Comparison of ENCODE assay signal across 18 cellular contexts in genomic region chr9:121886759-121887485, GRCh38.
A peak's percentile ranks its signal among the peaks of the same experiment; 100 is the strongest.
DNase-seq lines count a peak whose midpoint lies in the region; ATAC-seq and TF ChIP-seq lines count a peak whose summit lies in the region.
"Had no signal": no experiment of that assay in that cellular context is flagged by ENCODE, and none has a peak within 500 bp of the region (broad histone marks: within the 10 kb centered on the region; RNA-seq: fewer than 3 reads in every experiment).

No MANE protein-coding gene starts in this region.

- 66 to 79% (median 69%) methylated on average over 11 of the region's 11 CpGs for WGBS in stomach, 5 donors

- no peak overlapping the region for H3K4me3 ChIP-seq in stomach
- H3K4me3 ChIP-seq: PC-9, thoracic aorta had no signal

- no peak overlapping the region for H3K27ac Mint-ChIP-seq in activated CD8-positive, alpha-beta T cell treated with anti-CD3 and anti-CD28 coated beads, Interleukin-2, amount 10 ng/mL, durations not matched to agents 7 days and 5 days
- H3K27ac Mint-ChIP-seq: endodermal cell had no signal

- peak; percentile 18 to 28 (median 18) for DNase-seq in stimulated activated CD4-positive, alpha-beta T cell treated with anti-CD3 and anti-CD28 coated beads, Interleukin-12 subunit alpha, Interleukin-12 subunit beta, amount 100 ng/mL, for 48 hours (ENCODE audit: low read depth in 2 of 3, low spot score in 1 of 3)
- DNase-seq in stimulated activated CD4-positive, alpha-beta T cell treated with anti-CD3 and anti-CD28 coated beads, Interleukin-4, amount 100 ng/mL, for 4 hours: no peak
- DNase-seq in activated CD8-positive, alpha-beta T cell treated with anti-CD3 and anti-CD28 coated beads, Interleukin-2, amount 10 ng/mL, durations not matched to agents 7 days and 5 days: peak; percentile 60
- DNase-seq in left colon: peak in 1 of 2 donors; percentile 33
- DNase-seq in stomach: peak; percentile 39
- no peak for DNase-seq in NCI-H1092 (lab: John Stamatoyannopoulos, UW)
- DNase-seq: activated gamma-delta T cell treated with Interleukin-2 at 50 U/mL for 16 hours, DMS53, foreskin keratinocyte, KG1, NCI-H1694 treated with DMSO at 0.1 percent for 48 hours, NCI-H510A, PC-9 had no signal

- H3K27ac ChIP-seq in stomach: no peak overlapping the region
- H3K27ac ChIP-seq: foreskin keratinocyte, neutrophil, PC-9, thoracic aorta had no signal

- no peak for TF ChIP-seq CTCF in stomach (IDR thresholded peaks at IDR 0.05)

- peaks cover 40% of the 10 kb centered on the region for H3K4me1 Mint-ChIP-seq in activated CD8-positive, alpha-beta T cell treated with anti-CD3 and anti-CD28 coated beads, Interleukin-2, amount 10 ng/mL, durations not matched to agents 7 days and 5 days (ENCODE audit: low read depth)

- H3K9me3 Mint-ChIP-seq in activated CD8-positive, alpha-beta T cell treated with anti-CD3 and anti-CD28 coated beads, Interleukin-2, amount 10 ng/mL, durations not matched to agents 7 days and 5 days (ENCODE audit: insufficient read depth): no peaks in the 10 kb centered on the region
- H3K9me3 Mint-ChIP-seq: endodermal cell had no signal

- intact Hi-C loops in left colon (cut with DNase I, micrococcal nuclease) (no loop called here), stomach (cut with DNase I; ENCODE audit: low total_unique reads) (no loop called here)

- H3K36me3 Mint-ChIP-seq in activated CD8-positive, alpha-beta T cell treated with anti-CD3 and anti-CD28 coated beads, Interleukin-2, amount 10 ng/mL, durations not matched to agents 7 days and 5 days (ENCODE audit: low read depth): no peaks in the 10 kb centered on the region

- H3K36me3 ChIP-seq in stomach: no peaks in the 10 kb centered on the region
- H3K36me3 ChIP-seq: neutrophil, thoracic aorta had no signal

- no peak overlapping the region for H3K4me3 Mint-ChIP-seq in activated CD8-positive, alpha-beta T cell treated with anti-CD3 and anti-CD28 coated beads, Interleukin-2, amount 10 ng/mL, durations not matched to agents 7 days and 5 days
- H3K4me3 Mint-ChIP-seq: endodermal cell had no signal

- no peaks in the 10 kb centered on the region for H3K9me3 ChIP-seq in stomach
- H3K9me3 ChIP-seq: neutrophil, thoracic aorta had no signal

- ATAC-seq in activated CD8-positive, alpha-beta T cell treated with anti-CD3 and anti-CD28 coated beads, Interleukin-2, amount 10 ng/mL, durations not matched to agents 7 days and 5 days: peak; percentile 71
- ATAC-seq in left colon (peak; percentile 76), GM21390 (IDR thresholded peaks at IDR 0.05; ENCODE audit: unreplicated experiment) (no peak), HG02938 (IDR thresholded peaks at IDR 0.05; ENCODE audit: unreplicated experiment) (no peak)
- ATAC-seq: foreskin keratinocyte had no signal

- no peak for TF ChIP-seq POLR2A in stomach (IDR thresholded peaks at IDR 0.05)

- TF ChIP-seq EP300 in stomach (IDR thresholded peaks at IDR 0.05): no peak

- no peaks in the 10 kb centered on the region for H3K27me3 Mint-ChIP-seq in activated CD8-positive, alpha-beta T cell treated with anti-CD3 and anti-CD28 coated beads, Interleukin-2, amount 10 ng/mL, durations not matched to agents 7 days and 5 days (ENCODE audit: low read depth)

- CTCF ChIA-PET in activated CD8-positive, alpha-beta T cell treated with anti-CD3 and anti-CD28 coated beads, Interleukin-2, amount 10 ng/mL, durations not matched to agents 7 days and 5 days (lab: Charles Lee): interaction anchor here (0.9 to 1.1 kb wide), 3 partner anchors 139 to 200 kb away, joined by 3 read pairs; no protein-coding TSS in a partner anchor

- no peaks in the 10 kb centered on the region for H3K27me3 ChIP-seq in stomach
- H3K27me3 ChIP-seq: foreskin keratinocyte, neutrophil had no signal

- POLR2A ChIA-PET in activated CD8-positive, alpha-beta T cell treated with anti-CD3 and anti-CD28 coated beads, Interleukin-2, amount 10 ng/mL, durations not matched to agents 7 days and 5 days (lab: Charles Lee): interaction anchor here (0.7 kb wide), 1 partner anchor 228 kb away, joined by 3 read pairs; no protein-coding TSS in a partner anchor

- no peaks in the 10 kb centered on the region for H3K4me1 ChIP-seq in stomach
- H3K4me1 ChIP-seq: foreskin keratinocyte had no signal

Comparison
In these comparisons a context has a peak if more than half of its experiments do, and no peak if none do; other contexts are left out.
1. DNase-seq: peak in stimulated activated CD4-positive, alpha-beta T cell treated with anti-CD3 and anti-CD28 coated beads, Interleukin-12 subunit alpha, Interleukin-12 subunit beta, amount 100 ng/mL, for 48 hours (3 of 3), activated CD8-positive, alpha-beta T cell treated with anti-CD3 and anti-CD28 coated beads, Interleukin-2, amount 10 ng/mL, durations not matched to agents 7 days and 5 days (single experiment) and stomach (single experiment); none in stimulated activated CD4-positive, alpha-beta T cell treated with anti-CD3 and anti-CD28 coated beads, Interleukin-4, amount 100 ng/mL, for 4 hours (0 of 2) and NCI-H1092 (single experiment).
2. ATAC-seq: peak in activated CD8-positive, alpha-beta T cell treated with anti-CD3 and anti-CD28 coated beads, Interleukin-2, amount 10 ng/mL, durations not matched to agents 7 days and 5 days (single experiment) and left colon (single experiment); none in GM21390 (single experiment) and HG02938 (single experiment).